ENCODE assay signal across 2 cellular contexts in genomic region chr12:115946867-115947695, GRCh38.
TF ChIP-seq lines count a peak whose summit lies in the region.

No MANE protein-coding gene starts in this region.

TF ChIP-seq in HEK293, 187 proteins besides CTCF, POLR2A, EP300 and RAD21 (continued from another document):
- TF ChIP-seq ZNF391 (tag by site-specific recombination; IDR thresholded peaks at IDR 0.05; ENCODE audit: borderline replicate concordance, low read depth) = no peak

TF ChIP-seq in WTC11, 78 proteins besides CTCF, POLR2A, EP300 and RAD21 (continued from another document):
- TF ChIP-seq ZNF532 (CRISPR knock-in tag; IDR thresholded peaks at IDR 0.05; ENCODE audit: borderline replicate concordance) = no peak
- no peak for TF ChIP-seq TEAD1 (CRISPR knock-in tag; IDR thresholded peaks at IDR 0.05)
- TF ChIP-seq, protein P1, sequence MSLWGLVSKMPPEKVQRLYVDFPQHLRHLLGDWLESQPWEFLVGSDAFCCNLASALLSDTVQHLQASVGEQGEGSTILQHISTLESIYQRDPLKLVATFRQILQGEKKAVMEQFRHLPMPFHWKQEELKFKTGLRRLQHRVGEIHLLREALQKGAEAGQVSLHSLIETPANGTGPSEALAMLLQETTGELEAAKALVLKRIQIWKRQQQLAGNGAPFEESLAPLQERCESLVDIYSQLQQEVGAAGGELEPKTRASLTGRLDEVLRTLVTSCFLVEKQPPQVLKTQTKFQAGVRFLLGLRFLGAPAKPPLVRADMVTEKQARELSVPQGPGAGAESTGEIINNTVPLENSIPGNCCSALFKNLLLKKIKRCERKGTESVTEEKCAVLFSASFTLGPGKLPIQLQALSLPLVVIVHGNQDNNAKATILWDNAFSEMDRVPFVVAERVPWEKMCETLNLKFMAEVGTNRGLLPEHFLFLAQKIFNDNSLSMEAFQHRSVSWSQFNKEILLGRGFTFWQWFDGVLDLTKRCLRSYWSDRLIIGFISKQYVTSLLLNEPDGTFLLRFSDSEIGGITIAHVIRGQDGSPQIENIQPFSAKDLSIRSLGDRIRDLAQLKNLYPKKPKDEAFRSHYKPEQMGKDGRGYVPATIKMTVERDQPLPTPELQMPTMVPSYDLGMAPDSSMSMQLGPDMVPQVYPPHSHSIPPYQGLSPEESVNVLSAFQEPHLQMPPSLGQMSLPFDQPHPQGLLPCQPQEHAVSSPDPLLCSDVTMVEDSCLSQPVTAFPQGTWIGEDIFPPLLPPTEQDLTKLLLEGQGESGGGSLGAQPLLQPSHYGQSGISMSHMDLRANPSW (CRISPR knock-in tag; conservative IDR thresholded peaks at IDR 0.05; ENCODE audit: low read depth) = no peak
- no peak for TF ChIP-seq SOX15 (CRISPR knock-in tag; IDR thresholded peaks at IDR 0.05)
- no peak for TF ChIP-seq SMAD4 (CRISPR knock-in tag; IDR thresholded peaks at IDR 0.05)
- TF ChIP-seq E2F5 (CRISPR knock-in tag; IDR thresholded peaks at IDR 0.05) = no peak
- TF ChIP-seq FOXP1 (CRISPR knock-in tag; IDR thresholded peaks at IDR 0.05; ENCODE audit: borderline replicate concordance) = no peak
- TF ChIP-seq ZNF232 (CRISPR knock-in tag; IDR thresholded peaks at IDR 0.05) = no peak
- TF ChIP-seq NR3C1 (CRISPR knock-in tag; conservative IDR thresholded peaks at IDR 0.05; ENCODE audit: low read depth) = no peak
- no peak for TF ChIP-seq ELF4 (CRISPR knock-in tag; IDR thresholded peaks at IDR 0.05; ENCODE audit: low read depth)
- TF ChIP-seq KAT7 (CRISPR knock-in tag; IDR thresholded peaks at IDR 0.05; ENCODE audit: borderline replicate concordance) = no peak
